ENCODE assay signal across 8 cellular contexts in genomic region chr3:65597225-65597951, GRCh38.
DNase-seq lines count a peak whose midpoint lies in the region; ATAC-seq and TF ChIP-seq lines count a peak whose summit lies in the region.

No MANE protein-coding gene starts in this region.

- in situ Hi-C loops in GM13977 (cut with MboI; ENCODE audit: low pct_unique_long_range_greater_than_20kb, low sequenced_read_pairs, unreplicated experiment): no loop called here

- TF ChIP-seq CTCF in tibial nerve (IDR thresholded peaks at IDR 0.05) (no peak), GM13977 (IDR thresholded peaks at IDR 0.05; ENCODE audit: extremely low read depth, insufficient read depth, missing control alignments) (no peak)

- 7 to 9% methylated on average over 30 to 34 of the region's 34 CpGs for WGBS in tibial nerve, 2 donors

- H3K27ac Mint-ChIP-seq in activated T-helper 2 cell treated with anti-CD3 and anti-CD28 coated beads, Interferon-gamma antibody, Interleukin-2, Interleukin-4, amounts not matched to agents 10 μg/mL and 5 μg/mL and 100 μg/mL, durations not matched to agents 14 hours and 24 hours and 36 hours: no peak overlapping the region

- no peaks in the 10 kb centered on the region for H3K9me3 ChIP-seq in tibial nerve

- peak in 1 of 2 donors; percentile 11 for TF ChIP-seq POLR2A in tibial nerve (IDR thresholded peaks at IDR 0.05)

- no peaks in the 10 kb centered on the region for H3K36me3 Mint-ChIP-seq in activated T-helper 2 cell treated with anti-CD3 and anti-CD28 coated beads, Interferon-gamma antibody, Interleukin-2, Interleukin-4, amounts not matched to agents 10 μg/mL and 5 μg/mL and 100 μg/mL, durations not matched to agents 14 hours and 24 hours and 36 hours (ENCODE audit: low read depth)

- H3K4me1 Mint-ChIP-seq in activated T-helper 2 cell treated with anti-CD3 and anti-CD28 coated beads, Interferon-gamma antibody, Interleukin-2, Interleukin-4, amounts not matched to agents 10 μg/mL and 5 μg/mL and 100 μg/mL, durations not matched to agents 14 hours and 24 hours and 36 hours (ENCODE audit: low read depth): no peaks in the 10 kb centered on the region

- peaks cover 8% of the 10 kb centered on the region for H3K27me3 Mint-ChIP-seq in activated T-helper 2 cell treated with anti-CD3 and anti-CD28 coated beads, Interferon-gamma antibody, Interleukin-2, Interleukin-4, amounts not matched to agents 10 μg/mL and 5 μg/mL and 100 μg/mL, durations not matched to agents 14 hours and 24 hours and 36 hours (ENCODE audit: low read depth)

- H3K4me1 ChIP-seq in tibial nerve: peaks cover 0 to 24% (median 0%) of the 10 kb centered on the region in 4 donors

- peak in 1 of 2 donors; percentile 15 for TF ChIP-seq EP300 in tibial nerve (IDR thresholded peaks at IDR 0.05)

- H3K27me3 ChIP-seq in tibial nerve: no peaks in the 10 kb centered on the region

- peak overlapping the region; percentile 33 to 56 (median 38) for H3K4me3 ChIP-seq in tibial nerve

- intact Hi-C loops in activated T-helper 2 cell treated with anti-CD3 and anti-CD28 coated beads, Interferon-gamma antibody, Interleukin-2, Interleukin-4, amounts not matched to agents 10 μg/mL and 5 μg/mL and 100 μg/mL, durations not matched to agents 14 hours and 24 hours and 36 hours (cut with micrococcal nuclease): no loop called here

- H3K27ac ChIP-seq in cingulate gyrus (ENCODE audit: low read depth, low read length) (peak overlapping the region; percentile 83), tibial nerve (peak overlapping the region; percentile 63 to 88 (median 76))

- no peaks in the 10 kb centered on the region for H3K36me3 ChIP-seq in tibial nerve

- ATAC-seq in left lobe of liver (peak; percentile 21), HG02798 (IDR thresholded peaks at IDR 0.05; ENCODE audit: poor library complexity, unreplicated experiment) (no peak)

- no peaks in the 10 kb centered on the region for H3K9me3 Mint-ChIP-seq in activated T-helper 2 cell treated with anti-CD3 and anti-CD28 coated beads, Interferon-gamma antibody, Interleukin-2, Interleukin-4, amounts not matched to agents 10 μg/mL and 5 μg/mL and 100 μg/mL, durations not matched to agents 14 hours and 24 hours and 36 hours

- DNase-seq in NCI-H1105 treated with DMSO at 0.1 percent for 48 hours (lab: John Stamatoyannopoulos, UW): peak; percentile 54
- DNase-seq in left lobe of liver (ENCODE audit: low spot score): no peak
- DNase-seq in tibial nerve (ENCODE audit: low spot score in 2 of 2): no peak
- DNase-seq in activated T-helper 2 cell treated with anti-CD3 and anti-CD28 coated beads, Interferon-gamma antibody, Interleukin-2, Interleukin-4, amounts not matched to agents 10 μg/mL and 5 μg/mL and 100 μg/mL, durations not matched to agents 14 hours and 24 hours and 36 hours (ENCODE audit: low spot score): no peak
- no peak for DNase-seq in activated T-cell treated with anti-CD3 and anti-CD28 coated beads for 4 hours
- DNase-seq in GM13977 (ENCODE audit: low spot score): no peak

- no peak overlapping the region for H3K4me3 Mint-ChIP-seq in activated T-helper 2 cell treated with anti-CD3 and anti-CD28 coated beads, Interferon-gamma antibody, Interleukin-2, Interleukin-4, amounts not matched to agents 10 μg/mL and 5 μg/mL and 100 μg/mL, durations not matched to agents 14 hours and 24 hours and 36 hours (ENCODE audit: low read depth)
